Comparison of ENCODE assay signal across 18 cellular contexts in genomic region chr20:62873280-62873679, GRCh38. TPM values are rescaled to one million over a fixed set of nuclear protein-coding genes. Genes with fewer than 3 reads are reported as not detected.
DNase-seq lines count a peak whose midpoint lies in the region; ATAC-seq, FAIRE-seq and TF ChIP-seq lines count a peak whose summit lies in the region.
"Had no signal": no experiment of that assay in that cellular context is flagged by ENCODE, and none has a peak within 500 bp of the region (broad histone marks: within the 10 kb centered on the region; RNA-seq: fewer than 3 reads in every experiment).

No MANE protein-coding gene starts in this region.

- peak overlapping the region; percentile 46 for H3K4me2 ChIP-seq in OCI-LY3 (ENCODE audit: low read length)

- H3K36me3 ChIP-seq in OCI-LY3 (replicated peaks; ENCODE audit: low read depth, low read length) (no peaks in the 10 kb centered on the region), small intestine (ENCODE audit: control insufficient read depth in 2 of 2, insufficient read depth in 2 of 2, low read length in 2 of 2) (no peaks in the 10 kb centered on the region)
- H3K36me3 ChIP-seq: SJSA1 had no signal

- peak overlapping the region; percentile 61; the same call in 1 of the 2 replicates for H3K4me3 ChIP-seq in OCI-LY3 (ENCODE audit: low read length)
- H3K4me3 ChIP-seq in small intestine (ENCODE audit: low read depth in 1 of 2, low read length in 2 of 2), result no peak overlapping the region
- H3K4me3 ChIP-seq: SJSA1, skin epidermis had no signal

- peak overlapping the region; percentile 53; the same call in 1 of the 2 replicates for H2AFZ ChIP-seq in OCI-LY3 (ENCODE audit: low read depth, low read length)

- no peak for DNase-seq in activated naive CD8-positive, alpha-beta T cell treated with anti-CD3 and anti-CD28 coated beads, Interleukin-2, amount 50 U/mL, for 24 hours
- DNase-seq in effector memory CD8-positive, alpha-beta T cell, result no peak
- no peak for DNase-seq in type B pancreatic cell (ENCODE audit: extremely low spot score, unreplicated experiment)
- DNase-seq in small intestine, result no peak
- DNase-seq in stimulated activated CD4-positive, alpha-beta T cell treated with anti-CD3 and anti-CD28 coated beads, Interleukin-2, amount 100 ng/mL, for 24 hours, result no peak
- DNase-seq: activated effector memory CD4-positive, alpha-beta T cell treated with Interleukin-2 at 50 U/mL for 16 hours; amniotic stem cell; CD4-positive, alpha-beta memory T cell; foreskin melanocyte; natural killer cell had no signal

- no peak for ATAC-seq in activated naive CD8-positive, alpha-beta T cell treated with anti-CD3 and anti-CD28 coated beads, Interleukin-2, amount 50 U/mL, for 24 hours
- ATAC-seq in effector memory CD8-positive, alpha-beta T cell (replicated peaks), result no peak
- ATAC-seq in GM21515 (IDR thresholded peaks at IDR 0.05; ENCODE audit: unreplicated experiment), result no peak
- ATAC-seq: activated CD4-positive, CD25-positive, alpha-beta regulatory T cell treated with anti-CD3 and anti-CD28 coated beads, Interleukin-2, amount 50 U/mL, for 24 hours; natural killer cell had no signal

- no peak for TF ChIP-seq CTCF in OCI-LY3 (IDR thresholded peaks at IDR 0.05; ENCODE audit: low read depth, low read length)
- no peak for TF ChIP-seq CTCF in type B pancreatic cell (conservative IDR thresholded peaks at IDR 0.05)

- peaks cover 24% of the 10 kb centered on the region for H3K4me1 Mint-ChIP-seq in activated naive CD8-positive, alpha-beta T cell (ENCODE audit: low read depth)
- peaks cover 18% of the 10 kb centered on the region for H3K4me1 Mint-ChIP-seq in activated naive CD8-positive, alpha-beta T cell treated with anti-CD3 and anti-CD28 coated beads, Interleukin-2, amount 50 U/mL, for 24 hours
- peaks cover 13 to 14% of the 10 kb centered on the region in 2 donors for H3K4me1 Mint-ChIP-seq in effector memory CD8-positive, alpha-beta T cell (ENCODE audit: low read depth in 2 of 2)
- H3K4me1 Mint-ChIP-seq in type B pancreatic cell (ENCODE audit: unreplicated experiment), result peaks cover 19% of the 10 kb centered on the region

- H3K4me3 Mint-ChIP-seq in activated naive CD8-positive, alpha-beta T cell, result peak overlapping the region; percentile 53
- no peak overlapping the region for H3K4me3 Mint-ChIP-seq in activated naive CD8-positive, alpha-beta T cell treated with anti-CD3 and anti-CD28 coated beads, Interleukin-2, amount 50 U/mL, for 24 hours
- peak overlapping the region; percentile 31 to 34 for H3K4me3 Mint-ChIP-seq in effector memory CD8-positive, alpha-beta T cell
- H3K4me3 Mint-ChIP-seq in type B pancreatic cell, result no peak overlapping the region
- H3K4me3 Mint-ChIP-seq: memory B cell, natural killer cell had no signal

- 53 to 76% (median 57%) methylated on average over 7 of the region's 7 CpGs for whole genome bisulfite sequencing in small intestine, 3 donors

- H3K9me3 ChIP-seq in OCI-LY3 (ENCODE audit: insufficient read depth, low read length) (no peaks in the 10 kb centered on the region), small intestine (ENCODE audit: control insufficient read depth, low read depth) (no peaks in the 10 kb centered on the region)
- H3K9me3 ChIP-seq: SJSA1 had no signal

- no peak overlapping the region for H3K27ac Mint-ChIP-seq in activated naive CD8-positive, alpha-beta T cell
- no peak overlapping the region for H3K27ac Mint-ChIP-seq in activated naive CD8-positive, alpha-beta T cell treated with anti-CD3 and anti-CD28 coated beads, Interleukin-2, amount 50 U/mL, for 24 hours
- H3K27ac Mint-ChIP-seq in effector memory CD8-positive, alpha-beta T cell, result no peak overlapping the region
- H3K27ac Mint-ChIP-seq in type B pancreatic cell, result peak overlapping the region; percentile 90
- H3K27ac Mint-ChIP-seq: memory B cell, progenitor cell of endocrine pancreas had no signal

- H3K27me3 ChIP-seq in OCI-LY3 (ENCODE audit: low read depth, low read length) (no peaks in the 10 kb centered on the region), small intestine (ENCODE audit: control insufficient read depth in 2 of 2, insufficient read depth in 2 of 2, low read length in 2 of 2) (no peaks in the 10 kb centered on the region)

- no peaks in the 10 kb centered on the region for H4K20me1 ChIP-seq in OCI-LY3 (ENCODE audit: insufficient read depth, low read length)

- peak overlapping the region; percentile 22; the same call in 1 of the 2 replicates for H3K9ac ChIP-seq in OCI-LY3 (ENCODE audit: low read length)

- H3K27ac ChIP-seq in OCI-LY3 (ENCODE audit: low read length) (peak overlapping the region; percentile 45), small intestine (ENCODE audit: low read depth in 1 of 2, low read length in 1 of 2) (no peak overlapping the region)
- H3K27ac ChIP-seq: SJSA1, skin epidermis had no signal

- H3K4me1 ChIP-seq in OCI-LY3 (ENCODE audit: low read length) (peaks cover 21% of the 10 kb centered on the region), small intestine (ENCODE audit: control insufficient read depth in 2 of 2, insufficient read depth in 1 of 2, low read depth in 1 of 2, low read length in 1 of 2) (no peaks in the 10 kb centered on the region)

- no peaks in the 10 kb centered on the region for H3K36me3 Mint-ChIP-seq in activated naive CD8-positive, alpha-beta T cell
- no peaks in the 10 kb centered on the region for H3K36me3 Mint-ChIP-seq in activated naive CD8-positive, alpha-beta T cell treated with anti-CD3 and anti-CD28 coated beads, Interleukin-2, amount 50 U/mL, for 24 hours (ENCODE audit: low read depth)
- H3K36me3 Mint-ChIP-seq in effector memory CD8-positive, alpha-beta T cell (ENCODE audit: insufficient read depth), result peaks cover 8% of the 10 kb centered on the region
- no peaks in the 10 kb centered on the region for H3K36me3 Mint-ChIP-seq in type B pancreatic cell
- H3K36me3 Mint-ChIP-seq: natural killer cell had no signal

- no peaks in the 10 kb centered on the region for H3K79me2 ChIP-seq in OCI-LY3 (ENCODE audit: low read length)

- no peaks in the 10 kb centered on the region for H3K9me3 Mint-ChIP-seq in activated naive CD8-positive, alpha-beta T cell (ENCODE audit: low read depth)
- no peaks in the 10 kb centered on the region for H3K9me3 Mint-ChIP-seq in activated naive CD8-positive, alpha-beta T cell treated with anti-CD3 and anti-CD28 coated beads, Interleukin-2, amount 50 U/mL, for 24 hours
- H3K9me3 Mint-ChIP-seq in effector memory CD8-positive, alpha-beta T cell, result no peaks in the 10 kb centered on the region
- H3K9me3 Mint-ChIP-seq in type B pancreatic cell, result no peaks in the 10 kb centered on the region
- H3K9me3 Mint-ChIP-seq: CD4-positive, alpha-beta memory T cell; memory B cell; natural killer cell had no signal

- H3K27me3 Mint-ChIP-seq in activated naive CD8-positive, alpha-beta T cell, result no peaks in the 10 kb centered on the region
- peaks cover 3% of the 10 kb centered on the region for H3K27me3 Mint-ChIP-seq in activated naive CD8-positive, alpha-beta T cell treated with anti-CD3 and anti-CD28 coated beads, Interleukin-2, amount 50 U/mL, for 24 hours
- H3K27me3 Mint-ChIP-seq in effector memory CD8-positive, alpha-beta T cell, result peaks cover 10 to 11% of the 10 kb centered on the region in 2 donors
- H3K27me3 Mint-ChIP-seq in type B pancreatic cell, result peaks cover 6% of the 10 kb centered on the region

- FAIRE-seq in small intestine (lab: Jason Lieb, UNC), result no peak

RNA-seq across cellular contexts. Expression of gene TCFL5, which starts 11.7 kb away (rescaled TPM):
- total RNA-seq in type B pancreatic cell (ENCODE audit: low replicate concordance), result 6.1 and 11.8 TPM in 2 replicates
- 1 to 10 TPM; 4.5 to 5.7 (median 4.7) TPM for polyA plus RNA-seq in small intestine

RNA-seq across cellular contexts. Expression of gene DIDO1, which starts 53.0 kb away (rescaled TPM):
- 49.7 and 58.1 TPM in 2 replicates for total RNA-seq in type B pancreatic cell (ENCODE audit: low replicate concordance)
- polyA plus RNA-seq in small intestine, result 10 to 100 TPM; 11.6 to 19.2 (median 12.3) TPM

RNA-seq across cellular contexts. Expression of gene COL9A3, which starts 56.4 kb away (rescaled TPM):
- total RNA-seq in type B pancreatic cell (ENCODE audit: low replicate concordance), result 8.8 and 21.2 TPM in 2 replicates
- polyA plus RNA-seq in small intestine, result 10 to 100 TPM in 1 of 3 donors, 1 to 10 TPM in 2; 5.1 to 12.7 (median 6.7) TPM
- total RNA-seq: CD4-positive, alpha-beta memory T cell; SJSA1 had no signal

Comparison
In these comparisons a context has a peak if more than half of its experiments do, and no peak if none do; other contexts are left out.
1. H3K4me3 Mint-ChIP-seq: peak in activated naive CD8-positive, alpha-beta T cell (single experiment) and effector memory CD8-positive, alpha-beta T cell (2 of 2); none in activated naive CD8-positive, alpha-beta T cell treated with anti-CD3 and anti-CD28 coated beads, Interleukin-2, amount 50 U/mL, for 24 hours (single experiment) and type B pancreatic cell (single experiment).